In the genomic region with DNA sequence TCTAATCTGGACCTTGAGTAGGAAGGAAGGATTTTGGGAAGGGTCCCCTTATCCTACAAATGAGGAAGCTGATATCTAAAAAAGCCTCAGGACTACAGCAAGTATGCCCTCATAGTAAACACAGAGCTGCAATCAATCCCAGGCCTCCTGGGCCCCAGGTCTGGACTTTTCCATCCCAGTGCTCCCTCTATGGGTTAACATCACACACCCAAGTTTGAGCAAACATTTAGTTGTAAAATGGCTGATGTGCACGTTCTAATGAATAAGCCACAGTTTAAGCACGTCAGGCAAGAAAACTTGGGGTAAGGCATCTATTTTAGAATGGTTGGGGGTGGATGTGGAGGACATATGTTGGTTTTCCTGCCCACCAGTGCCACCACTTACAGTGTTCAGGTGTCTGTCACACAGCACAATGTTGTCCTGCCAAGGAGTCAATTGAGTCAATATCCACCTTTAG, we compare ENCODE assay signal across 8 cellular contexts. TPM values are rescaled to one million over a fixed set of nuclear protein-coding genes. Genes with fewer than 3 reads are reported as not detected.
DNase-seq lines count a peak whose midpoint lies in the region; TF ChIP-seq lines count a peak whose summit lies in the region.
"Had no signal": no experiment of that assay in that cellular context is flagged by ENCODE, and none has a peak within 500 bp of the region (broad histone marks: within the 10 kb centered on the region; RNA-seq: fewer than 3 reads in every experiment).

No MANE protein-coding gene starts in this region.

- H3K9me3 ChIP-seq in GM23248 (ENCODE audit: low read depth): no peaks in the 10 kb centered on the region

- no peak overlapping the region for H3K27ac ChIP-seq in GM23248

- H3K9ac ChIP-seq in GM23248: no peak overlapping the region

- no peaks in the 10 kb centered on the region for H3F3A ChIP-seq in GM23248 (ENCODE audit: insufficient read depth)

- DNase-seq in GM23248 (peak; percentile 36), astrocyte of the hippocampus (ENCODE audit: low read depth, low spot score) (peak; percentile 40), myocyte (ENCODE audit: low read depth) (peak; percentile 37)
- DNase-seq in Jurkat, Clone E6-1 (ENCODE audit: low read depth, low spot score): peak; percentile 53
- DNase-seq in activated effector memory CD4-positive, alpha-beta T cell treated with anti-CD3 and anti-CD28 coated beads, Interleukin-2, amount 50 U/mL, for 16 hours: no peak
- no peak for DNase-seq in stimulated activated CD4-positive, alpha-beta T cell treated with anti-CD3 and anti-CD28 coated beads, Interleukin-2, amount 100 ng/mL, for 24 hours
- DNase-seq: activated T-cell treated with anti-CD3 and anti-CD28 coated beads, Interleukin-2, amount 50 U/mL, for 4 hours had no signal

- in situ Hi-C loops in GM23248 (cut with MboI): no loop called here

- TF ChIP-seq CTCF in GM12872 (IDR thresholded peaks at IDR 0.05; ENCODE audit: insufficient read depth, low read depth, low read length): peak; percentile 58

- no peaks in the 10 kb centered on the region for H3K79me2 ChIP-seq in GM23248 (ENCODE audit: insufficient read depth)

- H3K4me1 ChIP-seq in GM23248 (ENCODE audit: insufficient read depth): peaks cover 10% of the 10 kb centered on the region; the same call in 1 of the 2 replicates

- 88 to 93% methylated on average over 2 of the region's 2 CpGs for WGBS in GM23248 (ENCODE audit: low coverage in 1 of 2, low lambda C conversion rate in 2 of 2, missing lambda C conversion rate in 2 of 2), 2 experiments

- H4K20me1 ChIP-seq in GM23248 (ENCODE audit: insufficient read depth): no peaks in the 10 kb centered on the region

- no peak overlapping the region for H3K4me3 ChIP-seq in GM23248
- no peak overlapping the region for H3K4me3 ChIP-seq in Jurkat, Clone E6-1 (ENCODE audit: low read length)

- H3K36me3 ChIP-seq in GM23248 (ENCODE audit: low read depth): no peaks in the 10 kb centered on the region

- no peaks in the 10 kb centered on the region for H3K27me3 ChIP-seq in GM23248 (replicated peaks; ENCODE audit: insufficient read depth)

- H2AFZ ChIP-seq in GM23248: no peak overlapping the region

- no peak overlapping the region for H3K4me2 ChIP-seq in GM23248 (ENCODE audit: unreplicated experiment)

- H3K9me2 ChIP-seq in GM23248 (ENCODE audit: insufficient read depth): no peaks in the 10 kb centered on the region

RNA-seq across cellular contexts. Expression of a gene that starts 44.3 kb away (rescaled TPM):
- total RNA-seq in GM23248 (2014; rRNA removed; shearing (Covaris generic)): 49.3 and 65.3 TPM in 2 replicates
- 9.0 and 10.1 TPM in 2 replicates for polyA plus RNA-seq in GM23248 (2016; fragmentation: Nextera tagmentation; extraction: Ambion mirVana)
- 125 TPM for polyA plus RNA-seq in Jurkat, Clone E6-1 (2012; ENCODE audit: insufficient read depth, insufficient read length)
- total RNA-seq in myocyte: 73.8 and 90.8 TPM in 2 replicates
- 73.2 TPM for polyA plus RNA-seq in myocyte (2012)

Comparison
In these comparisons a context has a peak if more than half of its experiments do, and no peak if none do; other contexts are left out.
1. DNase-seq: peak in GM23248 (single experiment), Jurkat, Clone E6-1 (single experiment), astrocyte of the hippocampus (single experiment) and myocyte (single experiment); none in activated effector memory CD4-positive, alpha-beta T cell treated with anti-CD3 and anti-CD28 coated beads, Interleukin-2, amount 50 U/mL, for 16 hours (single experiment) and stimulated activated CD4-positive, alpha-beta T cell treated with anti-CD3 and anti-CD28 coated beads, Interleukin-2, amount 100 ng/mL, for 24 hours (0 of 2).